ENCODE assay signal across 8 cellular contexts in genomic region chr13:89878904-89879303, GRCh38.
"Had no signal": no experiment of that assay in that cellular context is flagged by ENCODE, and none has a peak within 500 bp of the region (broad histone marks: within the 10 kb centered on the region; RNA-seq: fewer than 3 reads in every experiment).

No MANE protein-coding gene starts in this region.

- H3K4me2 ChIP-seq: KMS-11 had no signal

- H3K27ac ChIP-seq: KMS-11 had no signal

- FAIRE-seq: H54, HTR-8/SVneo had no signal

- H3K9ac ChIP-seq: KMS-11 had no signal

- H3K9me3 Mint-ChIP-seq: H9 had no signal

- H3K4me3 Mint-ChIP-seq: H9 had no signal

- DNase-seq: GOT3, H9, HCEC 1CT, IMR-90, KBM-7 had no signal

- H3K4me1 Mint-ChIP-seq: H9 had no signal

- H3K27ac Mint-ChIP-seq: H9 had no signal
